8 cellular contexts compared by ENCODE assay signal in genomic region chr16:57810197-57811024, GRCh38. TPM values are rescaled to one million over a fixed set of nuclear protein-coding genes. Genes with fewer than 3 reads are reported as not detected.
DNase-seq lines count a peak whose midpoint lies in the region; ATAC-seq and TF ChIP-seq lines count a peak whose summit lies in the region.

No MANE protein-coding gene starts in this region.

- intact Hi-C loops in PC-9 (cut with micrococcal nuclease; ENCODE audit: unreplicated experiment), result loop anchor here (1.0 kb wide), 2 partner anchors 13 to 15 kb away; no protein-coding TSS in a partner anchor
- intact Hi-C loops in activated T-helper 1 cell treated with anti-CD3 and anti-CD28 coated beads, Interleukin-12 subunit alpha, Interleukin-12 subunit beta, Interleukin-2, Interleukin-4 antibody, amounts not matched to agents 30 ng/mL and 10 ng/mL and 1 ng/mL, durations not matched to agents 14 hours and 24 hours and 36 hours (cut with micrococcal nuclease), result loop anchor here (1.0 to 5.0 kb wide), 6 partner anchors 8 to 317 kb away; partner anchors contain the start of genes CCDC102A, CFAP20, KATNB1 and KIFC3
- intact Hi-C loops in heart left ventricle (cut with DNase I), result loop anchor here in 1 of 10 donors (5.0 kb wide), 1 partner anchor 47 kb away; no protein-coding TSS in a partner anchor

- peak; percentile 98 for ATAC-seq in GM19023 (IDR thresholded peaks at IDR 0.05; ENCODE audit: unreplicated experiment)
- ATAC-seq in HG03135 (IDR thresholded peaks at IDR 0.05; ENCODE audit: unreplicated experiment), result peak; percentile 99
- peak; percentile 51 to 90 (median 82) for ATAC-seq in heart left ventricle

- H3F3A ChIP-seq in PC-9 (ENCODE audit: insufficient read depth, low read depth), result peaks cover 49% of the 10 kb centered on the region

- WGBS in heart left ventricle, 4 donors, result 47 to 66% (median 61%) methylated on average over 12 to 14 of the region's 14 CpGs

- peak overlapping the region; percentile 83 for H3K27ac Mint-ChIP-seq in activated T-helper 1 cell treated with anti-CD3 and anti-CD28 coated beads, Interleukin-12 subunit alpha, Interleukin-12 subunit beta, Interleukin-2, Interleukin-4 antibody, amounts not matched to agents 30 ng/mL and 10 ng/mL and 1 ng/mL, durations not matched to agents 14 hours and 24 hours and 36 hours

- H3K4me1 ChIP-seq in PC-9 (replicated peaks; ENCODE audit: insufficient read depth), result peaks cover 81% of the 10 kb centered on the region
- H3K4me1 ChIP-seq in heart left ventricle, result peaks cover 8 to 47% (median 24%) of the 10 kb centered on the region in 12 donors
- peaks cover 35% of the 10 kb centered on the region for H3K4me1 ChIP-seq in skeletal muscle satellite cell (ENCODE audit: control insufficient read depth, insufficient read depth, low read length)
- H3K4me1 ChIP-seq in BE2C, result peaks cover 6% of the 10 kb centered on the region; the same call in 1 of the 2 replicates

- no peaks in the 10 kb centered on the region for H4K20me1 ChIP-seq in PC-9 (ENCODE audit: insufficient read depth)

- H3K4me3 Mint-ChIP-seq in activated T-helper 1 cell treated with anti-CD3 and anti-CD28 coated beads, Interleukin-12 subunit alpha, Interleukin-12 subunit beta, Interleukin-2, Interleukin-4 antibody, amounts not matched to agents 30 ng/mL and 10 ng/mL and 1 ng/mL, durations not matched to agents 14 hours and 24 hours and 36 hours, result peak overlapping the region; percentile 61

- H3K9ac ChIP-seq in skeletal muscle satellite cell (ENCODE audit: low read depth, low read length), result peak overlapping the region; percentile 41

- H3K4me3 ChIP-seq in BJ (ENCODE audit: low read depth, low read length) (no peak overlapping the region), PC-9 (peak overlapping the region; percentile 23; the same call in 1 of the 2 replicates), heart left ventricle (no peak overlapping the region), skeletal muscle satellite cell (ENCODE audit: low read length) (peak overlapping the region; percentile 33), BE2C (ENCODE audit: low read depth, low read length) (no peak overlapping the region)

- POLR2A ChIA-PET in BJ (lab: Charles Lee), result no interaction called here
- POLR2A ChIA-PET in PC-9 (lab: Charles Lee; ENCODE audit: unreplicated experiment), result interaction anchor here (0.5 to 1.2 kb wide), 2 partner anchors 9 to 191 kb away, joined by 3 to 5 read pairs; no protein-coding TSS in a partner anchor

- DNase-seq in BJ (ENCODE audit: low read depth), result peak; percentile 57
- peak; percentile 91 to 97 for DNase-seq in PC-9
- peak; percentile 80 for DNase-seq in activated T-helper 1 cell treated with anti-CD3 and anti-CD28 coated beads, Interleukin-12 subunit alpha, Interleukin-12 subunit beta, Interleukin-2, Interleukin-4 antibody, amounts not matched to agents 30 ng/mL and 10 ng/mL and 1 ng/mL, durations not matched to agents 14 hours and 24 hours and 36 hours (ENCODE audit: low spot score)
- DNase-seq in heart left ventricle, result peak; percentile 82 to 88 (median 85)
- no peak for DNase-seq in BE2C

- no peaks in the 10 kb centered on the region for H3K9me2 ChIP-seq in PC-9 (ENCODE audit: insufficient read depth)

- H3K36me3 Mint-ChIP-seq in activated T-helper 1 cell treated with anti-CD3 and anti-CD28 coated beads, Interleukin-12 subunit alpha, Interleukin-12 subunit beta, Interleukin-2, Interleukin-4 antibody, amounts not matched to agents 30 ng/mL and 10 ng/mL and 1 ng/mL, durations not matched to agents 14 hours and 24 hours and 36 hours (ENCODE audit: low read depth), result peaks cover 4% of the 10 kb centered on the region

- H3K9me3 Mint-ChIP-seq in activated T-helper 1 cell treated with anti-CD3 and anti-CD28 coated beads, Interleukin-12 subunit alpha, Interleukin-12 subunit beta, Interleukin-2, Interleukin-4 antibody, amounts not matched to agents 30 ng/mL and 10 ng/mL and 1 ng/mL, durations not matched to agents 14 hours and 24 hours and 36 hours, result no peaks in the 10 kb centered on the region

- H3K27me3 Mint-ChIP-seq in activated T-helper 1 cell treated with anti-CD3 and anti-CD28 coated beads, Interleukin-12 subunit alpha, Interleukin-12 subunit beta, Interleukin-2, Interleukin-4 antibody, amounts not matched to agents 30 ng/mL and 10 ng/mL and 1 ng/mL, durations not matched to agents 14 hours and 24 hours and 36 hours (ENCODE audit: insufficient read depth), result peaks cover 18% of the 10 kb centered on the region

- H3K27ac ChIP-seq in PC-9 (peak overlapping the region; percentile 88), heart left ventricle (peak overlapping the region in 11 of 12 donors; percentile 28 to 79 (median 52))

- TF ChIP-seq CTCF in BJ (IDR thresholded peaks at IDR 0.05; ENCODE audit: insufficient read depth, low read depth, low read length), result no peak
- TF ChIP-seq CTCF in PC-9 (conservative IDR thresholded peaks at IDR 0.05), result no peak
- TF ChIP-seq CTCF in heart left ventricle (IDR thresholded peaks at IDR 0.05), result no peak
- no peak for TF ChIP-seq CTCF in BE2C (IDR thresholded peaks at IDR 0.05; ENCODE audit: low read depth, low read length)

- no peaks in the 10 kb centered on the region for H3K79me2 ChIP-seq in PC-9 (ENCODE audit: low read depth)

- H3K4me2 ChIP-seq in PC-9 (peak overlapping the region; percentile 78), skeletal muscle satellite cell (ENCODE audit: low read length) (peak overlapping the region; percentile 67)

- peaks cover 36% of the 10 kb centered on the region for H3K4me1 Mint-ChIP-seq in activated T-helper 1 cell treated with anti-CD3 and anti-CD28 coated beads, Interleukin-12 subunit alpha, Interleukin-12 subunit beta, Interleukin-2, Interleukin-4 antibody, amounts not matched to agents 30 ng/mL and 10 ng/mL and 1 ng/mL, durations not matched to agents 14 hours and 24 hours and 36 hours (ENCODE audit: low read depth)

- H3K27me3 ChIP-seq in BJ (ENCODE audit: control insufficient read depth, insufficient read depth, low read length) (no peaks in the 10 kb centered on the region), PC-9 (ENCODE audit: insufficient read depth, low read depth) (no peaks in the 10 kb centered on the region), heart left ventricle (no peaks in the 10 kb centered on the region), skeletal muscle satellite cell (ENCODE audit: control insufficient read depth, insufficient read depth, low read length) (no peaks in the 10 kb centered on the region), BE2C (no peaks in the 10 kb centered on the region)

- H3K36me3 ChIP-seq in BJ (ENCODE audit: control insufficient read depth, insufficient read depth, low read length), result no peaks in the 10 kb centered on the region
- H3K36me3 ChIP-seq in PC-9 (ENCODE audit: low read depth), result no peaks in the 10 kb centered on the region
- no peaks in the 10 kb centered on the region for H3K36me3 ChIP-seq in heart left ventricle
- H3K36me3 ChIP-seq in skeletal muscle satellite cell (ENCODE audit: insufficient read depth, low read length), result no peaks in the 10 kb centered on the region
- no peaks in the 10 kb centered on the region for H3K36me3 ChIP-seq in BE2C

- H2AFZ ChIP-seq in PC-9, result no peak overlapping the region

- CTCF ChIA-PET in BJ (lab: Yijun Ruan, JAX) (interaction anchor here (0.9 to 1.8 kb wide), 4 partner anchors 12 to 90 kb away, joined by 3 to 4 read pairs (median 4); no protein-coding TSS in a partner anchor), PC-9 (lab: Charles Lee) (interaction anchor here (0.5 to 1.3 kb wide), 2 partner anchors 74 kb away, joined by 3 to 11 read pairs; no protein-coding TSS in a partner anchor)

- peak in 1 of 2 donors; percentile 49 for TF ChIP-seq POLR2A in heart left ventricle (IDR thresholded peaks at IDR 0.05)

- TSS peak; percentile 57 for BruUV-seq in PC-9 (replicated peaks; lab: Mats Ljungman, UMichigan)

- H3K9me3 ChIP-seq in PC-9 (ENCODE audit: insufficient read depth, low read depth) (no peaks in the 10 kb centered on the region), heart left ventricle (no peaks in the 10 kb centered on the region), skeletal muscle satellite cell (replicated peaks; ENCODE audit: low read length) (no peaks in the 10 kb centered on the region), BE2C (no peaks in the 10 kb centered on the region)

RNA-seq across cellular contexts. Expression of gene KIFC3, which starts 8.1 kb away (rescaled TPM):
- polyA plus RNA-seq in BJ (2011; rRNA removed) (35.3 and 60.5 TPM in 2 replicates), heart left ventricle (10 to 100 TPM; 61.1 to 64.4 TPM)
- polyA minus RNA-seq in BJ (2011; rRNA and poly(A)+ RNA removed), result 48.8 and 71.7 TPM in 2 replicates
- total RNA-seq in PC-9 (2021) (52.5 and 65.5 TPM in 2 replicates), heart left ventricle (100 to 1,000 TPM in 1 of 9 donors, 10 to 100 TPM in 8; 46.1 to 105 (median 66.8) TPM)
- total RNA-seq in activated T-helper 1 cell treated with anti-CD3 and anti-CD28 coated beads, Interleukin-12 subunit alpha, Interleukin-12 subunit beta, Interleukin-2, Interleukin-4 antibody, amounts not matched to agents 30 ng/mL and 10 ng/mL and 1 ng/mL, durations not matched to agents 14 hours and 24 hours and 36 hours, result 0.93 and 0.96 TPM in 2 replicates
- total RNA-seq in skeletal muscle satellite cell (2012; rRNA removed), result 19.7 and 20.8 TPM in 2 replicates
- 36.8 TPM for polyA plus RNA-seq in BE2C (2012; ENCODE audit: insufficient read depth, insufficient read length, low read depth)

Comparison
In these comparisons a context has a peak if more than half of its experiments do, and no peak if none do; other contexts are left out.
1. H3K4me3 ChIP-seq: peak in PC-9 (single experiment) and skeletal muscle satellite cell (single experiment); none in BJ (single experiment), heart left ventricle (0 of 12) and BE2C (single experiment).
2. RNA of gene KIFC3, which starts 8.1 kb away (total RNA-seq): 46.1 to 105 TPM in heart left ventricle and 52.5 to 65.5 TPM in PC-9; 0.93 to 0.96 TPM in activated T-helper 1 cell treated with anti-CD3 and anti-CD28 coated beads, Interleukin-12 subunit alpha, Interleukin-12 subunit beta, Interleukin-2, Interleukin-4 antibody, amounts not matched to agents 30 ng/mL and 10 ng/mL and 1 ng/mL, durations not matched to agents 14 hours and 24 hours and 36 hours; every median in the first group is over 10 times any median in the second.
3. Peak in every context shown above with its lines, with median percentiles within 50 percentile points of each other: ATAC-seq.